ENCODE assay signal across 22 cellular contexts in the genomic region with DNA sequence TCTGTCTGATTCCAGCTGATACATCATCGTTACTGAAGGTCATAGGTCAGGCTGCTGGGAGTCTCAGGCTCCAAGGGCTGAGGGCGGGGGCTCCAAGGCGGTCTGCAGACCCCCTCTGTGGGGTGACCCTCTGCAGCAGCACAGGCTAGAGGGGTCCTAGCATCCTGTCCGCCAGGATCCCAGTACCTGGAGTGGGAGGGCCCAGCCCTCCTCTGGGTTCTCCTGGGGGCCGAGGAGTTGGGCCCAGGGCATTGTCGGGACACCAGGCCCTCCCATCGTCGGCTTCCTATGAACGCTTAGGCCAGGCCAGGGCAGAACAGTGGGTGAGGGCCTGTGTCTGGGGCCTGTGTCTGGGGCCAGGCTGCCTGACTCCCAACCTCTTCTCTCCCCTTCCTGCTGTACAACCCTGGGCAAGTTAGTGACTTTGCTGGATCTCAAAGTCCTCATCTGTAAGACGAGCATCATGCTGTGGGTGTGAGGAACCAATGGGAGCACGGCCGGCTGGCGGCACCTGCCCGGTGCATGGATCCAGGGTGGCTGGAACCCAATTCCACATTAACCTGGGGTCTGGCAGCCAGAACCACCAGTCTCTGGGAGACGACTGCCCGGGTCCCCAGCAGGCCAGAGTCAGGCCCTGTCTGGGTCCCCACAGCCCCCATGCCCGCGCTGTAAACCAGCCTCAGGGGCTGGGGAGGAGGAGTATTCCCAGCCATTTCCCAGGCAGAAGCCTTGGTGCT. TPM values are rescaled to one million over a fixed set of nuclear protein-coding genes. Genes with fewer than 3 reads are reported as not detected.
DNase-seq lines count a peak whose midpoint lies in the region; ATAC-seq and TF ChIP-seq lines count a peak whose summit lies in the region.
"Had no signal": no experiment of that assay in that cellular context is flagged by ENCODE, and none has a peak within 500 bp of the region (broad histone marks: within the 10 kb centered on the region; RNA-seq: fewer than 3 reads in every experiment).

No MANE protein-coding gene starts in this region.

- H3K36me3 ChIP-seq in cardiac muscle cell (no peaks in the 10 kb centered on the region), muscle layer of duodenum (ENCODE audit: control insufficient read depth in 1 of 2, insufficient read depth in 2 of 2, low read length in 2 of 2) (no peaks in the 10 kb centered on the region), spleen (no peaks in the 10 kb centered on the region), GM23248 (ENCODE audit: low read depth) (no peaks in the 10 kb centered on the region), Karpas-422 (ENCODE audit: insufficient read depth, low read length) (no peaks in the 10 kb centered on the region)
- H3K36me3 ChIP-seq: right lobe of liver had no signal

- DNase-seq in cardiac muscle cell (ENCODE audit: low read depth in 1 of 2, low spot score in 1 of 2) (no peak), Right ventricle myocardium superior (no peak), spleen (no peak), NCI-H2029 (lab: John Stamatoyannopoulos, UW) (no peak), GM23248 (no peak), NCI-H226 (no peak), Karpas-422 (no peak)
- DNase-seq: activated CD4-positive, alpha-beta memory T cell treated with anti-CD3 and anti-CD28 coated beads for 36 hours; activated naive CD4-positive, alpha-beta T cell treated with anti-CD3 and anti-CD28 coated beads, Interleukin-2, amount 10 ng/mL, durations not matched to agents 7 days and 5 days; activated T-cell treated with anti-CD3 and anti-CD28 coated beads, Interleukin-2, amount 50 U/mL, for 1 hour; CD4-positive, alpha-beta T cell; DMS53; erythroblast; NCI-H1048; NCI-H526 treated with DMSO at 0.1 percent for 48 hours; PC-9; right lobe of liver; stimulated activated CD4-positive, alpha-beta T cell treated with anti-CD3 and anti-CD28 coated beads, Interleukin-2, amount 100 ng/mL, for 48 hours; substantia nigra had no signal

- H3K9me2 ChIP-seq in GM23248 (ENCODE audit: insufficient read depth) (no peaks in the 10 kb centered on the region), Karpas-422 (replicated peaks; ENCODE audit: insufficient read depth, low read length) (no peaks in the 10 kb centered on the region)

- in situ Hi-C loops in GM23248 (cut with MboI), result no loop called here

- H4K20me1 ChIP-seq in GM23248 (ENCODE audit: insufficient read depth) (no peaks in the 10 kb centered on the region), Karpas-422 (ENCODE audit: insufficient read depth, low read depth, low read length) (no peaks in the 10 kb centered on the region)

- H3K27ac ChIP-seq in cardiac muscle cell (peak overlapping the region; percentile 25), muscle layer of duodenum (ENCODE audit: low read length) (peak overlapping the region; percentile 31), spleen (peak overlapping the region; percentile 61 to 84 (median 78)), GM23248 (no peak overlapping the region), Karpas-422 (ENCODE audit: low read length) (no peak overlapping the region)
- H3K27ac ChIP-seq: HL-60, PC-9, right lobe of liver had no signal

- H3F3A ChIP-seq in GM23248 (ENCODE audit: insufficient read depth), result no peaks in the 10 kb centered on the region

- H2AFZ ChIP-seq in GM23248, result no peak overlapping the region
- H2AFZ ChIP-seq in Karpas-422 (ENCODE audit: low read length), result no peak overlapping the region
- H2AFZ ChIP-seq: PC-9 had no signal

- H3K79me2 ChIP-seq in GM23248 (ENCODE audit: insufficient read depth) (no peaks in the 10 kb centered on the region), Karpas-422 (ENCODE audit: low read length) (no peaks in the 10 kb centered on the region)

- no peak overlapping the region for H3K4me3 ChIP-seq in cardiac muscle cell
- no peak overlapping the region for H3K4me3 ChIP-seq in muscle layer of duodenum (ENCODE audit: low read depth in 1 of 2, low read length in 2 of 2)
- H3K4me3 ChIP-seq in spleen, result no peak overlapping the region
- no peak overlapping the region for H3K4me3 ChIP-seq in GM23248
- H3K4me3 ChIP-seq in Karpas-422 (ENCODE audit: low read length), result no peak overlapping the region
- H3K4me3 ChIP-seq: K562, PC-9, right lobe of liver had no signal

- H3K9me3 ChIP-seq in cardiac muscle cell (ENCODE audit: low read depth), result no peaks in the 10 kb centered on the region
- H3K9me3 ChIP-seq in muscle layer of duodenum (ENCODE audit: control insufficient read depth in 1 of 2, low read length in 2 of 2), result no peaks in the 10 kb centered on the region
- H3K9me3 ChIP-seq in spleen, result no peaks in the 10 kb centered on the region
- no peaks in the 10 kb centered on the region for H3K9me3 ChIP-seq in GM23248 (ENCODE audit: low read depth)
- no peaks in the 10 kb centered on the region for H3K9me3 ChIP-seq in Karpas-422 (ENCODE audit: low read length)
- H3K9me3 ChIP-seq: right lobe of liver had no signal

- intact Hi-C loops in Right ventricle myocardium superior (cut with DNase I), result no loop called here
- intact Hi-C loops in spleen (cut with DNase I; ENCODE audit: low total_unique reads), result no loop called here

- no peak overlapping the region for H3K9ac ChIP-seq in GM23248
- H3K9ac ChIP-seq in Karpas-422 (ENCODE audit: low read length), result no peak overlapping the region

- no peaks in the 10 kb centered on the region for H3K4me1 ChIP-seq in cardiac muscle cell (ENCODE audit: low read depth)
- peaks cover 0 to 22% of the 10 kb centered on the region in 2 donors for H3K4me1 ChIP-seq in muscle layer of duodenum (ENCODE audit: control insufficient read depth in 1 of 2, insufficient read depth in 2 of 2, low read length in 2 of 2)
- H3K4me1 ChIP-seq in spleen, result peaks cover 13 to 52% (median 39%) of the 10 kb centered on the region in 6 donors
- H3K4me1 ChIP-seq in GM23248 (ENCODE audit: insufficient read depth), result 0 out of 2 replicates have a peak, but pooled peaks cover 4% of the 10 kb centered on the region
- no peaks in the 10 kb centered on the region for H3K4me1 ChIP-seq in Karpas-422 (ENCODE audit: low read length)
- H3K4me1 ChIP-seq: right lobe of liver had no signal

- H3K4me2 ChIP-seq in GM23248 (ENCODE audit: unreplicated experiment) (no peak overlapping the region), Karpas-422 (ENCODE audit: low read depth, low read length, poor library complexity, severe bottlenecking) (no peak overlapping the region)
- H3K4me2 ChIP-seq: PC-9 had no signal

- TF ChIP-seq CTCF in cardiac muscle cell (IDR thresholded peaks at IDR 0.05; ENCODE audit: low read depth, low read length) (no peak), spleen (IDR thresholded peaks at IDR 0.05 in 8 of 11, conservative IDR thresholded peaks at IDR 0.05 in 3 of 11) (no peak)

- ATAC-seq in Right ventricle myocardium superior (ENCODE audit: poor library complexity), result no peak
- ATAC-seq: K562 had no signal

- H3K27me3 ChIP-seq in cardiac muscle cell, result no peaks in the 10 kb centered on the region
- H3K27me3 ChIP-seq in muscle layer of duodenum (ENCODE audit: low read depth, low read length), result no peaks in the 10 kb centered on the region
- H3K27me3 ChIP-seq in spleen (replicated peaks in 1 of 7), result peaks cover 0 to 20% (median 0%) of the 10 kb centered on the region in 7 donors
- peaks cover 3% of the 10 kb centered on the region; the same call in 1 of the 2 replicates for H3K27me3 ChIP-seq in GM23248 (replicated peaks; ENCODE audit: insufficient read depth)
- no peaks in the 10 kb centered on the region for H3K27me3 ChIP-seq in Karpas-422 (ENCODE audit: low read length)
- H3K27me3 ChIP-seq: right lobe of liver had no signal

- no peak for TF ChIP-seq POLR2A in spleen (IDR thresholded peaks at IDR 0.05)

- WGBS in spleen, 5 donors, result 76 to 92% (median 84%) methylated on average over 13 to 18 of the region's 18 CpGs
- 94 to 95% methylated on average over 18 of the region's 18 CpGs for WGBS in GM23248 (ENCODE audit: low coverage in 1 of 2, low lambda C conversion rate in 2 of 2, missing lambda C conversion rate in 2 of 2), 2 experiments

RNA-seq across cellular contexts. Expression of a gene that starts 56.2 kb away (rescaled TPM):
- total RNA-seq in cardiac muscle cell, result 887 and 1,182 TPM in 2 replicates
- 407 and 535 TPM in 2 replicates for polyA plus RNA-seq in cardiac muscle cell
- total RNA-seq in Right ventricle myocardium superior, result 44.2 TPM
- total RNA-seq in spleen, result 100 to 1,000 TPM in 3 of 7 donors, 10 to 100 TPM in 4; 71.8 to 208 (median 99.6) TPM
- 10 to 100 TPM; 35.0 to 66.9 (median 60.0) TPM for polyA plus RNA-seq in spleen
- 24.2 and 30.5 TPM in 2 replicates for total RNA-seq in GM23248 (2014; rRNA removed; shearing (Covaris generic))
- polyA plus RNA-seq in GM23248 (2016; fragmentation: Nextera tagmentation; extraction: Ambion mirVana), result 1.7 and 1.8 TPM in 2 replicates
- total RNA-seq in Karpas-422 (2014; rRNA removed; shearing (Covaris generic); ENCODE audit: low replicate concordance), result 0.11 and 0.36 TPM in 2 replicates

Comparison
In these comparisons a context has a peak if more than half of its experiments do, and no peak if none do; other contexts are left out.
1. H3K27ac ChIP-seq: peak in cardiac muscle cell (single experiment), muscle layer of duodenum (single experiment) and spleen (8 of 8); none in GM23248 (single experiment) and Karpas-422 (single experiment).
2. RNA of a gene that starts 56.2 kb away (total RNA-seq): 887 to 1,182 TPM in cardiac muscle cell, 71.8 to 208 TPM in spleen, 44.2 TPM in Right ventricle myocardium superior (single experiment) and 24.2 to 30.5 TPM in GM23248; 0.11 to 0.36 TPM in Karpas-422; every median in the first group is over 10 times any median in the second.